ENCODE assay signal across 16 cellular contexts in the genomic region with DNA sequence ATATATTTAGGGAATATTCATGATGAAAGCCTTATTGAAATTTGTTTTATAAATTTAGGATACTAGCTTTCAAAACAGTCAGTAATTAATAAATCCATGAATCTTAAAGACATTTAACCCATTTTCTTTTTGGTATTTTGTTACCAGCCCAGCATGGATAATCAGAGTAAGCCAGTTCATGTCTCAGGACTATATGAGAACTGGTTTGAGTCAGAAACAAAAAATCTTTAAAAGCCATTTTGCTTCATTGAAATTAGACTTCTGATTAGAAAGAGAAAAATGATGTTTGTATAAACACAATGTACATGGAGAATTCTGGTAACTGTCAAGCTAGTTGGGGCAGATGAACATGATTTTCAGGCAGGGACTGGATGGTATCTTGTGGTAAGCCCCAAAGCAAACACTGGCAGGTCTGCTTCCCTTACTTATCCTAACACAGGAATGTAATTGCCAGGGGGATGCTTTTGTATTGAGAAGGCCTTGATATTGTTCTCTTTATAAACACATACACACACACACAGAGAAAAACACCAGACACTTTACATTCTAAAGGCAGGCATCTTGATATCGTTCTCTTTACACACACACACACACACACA. TPM values are rescaled to one million over a fixed set of nuclear protein-coding genes. Genes with fewer than 3 reads are reported as not detected.
DNase-seq lines count a peak whose midpoint lies in the region; ATAC-seq, FAIRE-seq and TF ChIP-seq lines count a peak whose summit lies in the region.
"Had no signal": no experiment of that assay in that cellular context is flagged by ENCODE, and none has a peak within 500 bp of the region (broad histone marks: within the 10 kb centered on the region; RNA-seq: fewer than 3 reads in every experiment).

No MANE protein-coding gene starts in this region.

- no peak overlapping the region for H2BK15ac ChIP-seq in mesenchymal stem cell (ENCODE audit: low read depth, poor library complexity, severe bottlenecking)

- H3K14ac ChIP-seq in mesenchymal stem cell (ENCODE audit: low read length in 2 of 2): peak overlapping the region in 1 of 2 experiments; percentile 44

- no peaks in the 10 kb centered on the region for H3K27me3 Mint-ChIP-seq in CD4-positive, alpha-beta memory T cell

- no peak for FAIRE-seq in GM12878 (lab: Jason Lieb, UNC)
- FAIRE-seq: HTR-8/SVneo had no signal

- no peak overlapping the region for H2BK12ac ChIP-seq in mesenchymal stem cell (ENCODE audit: low read length in 2 of 2)

- no peak overlapping the region for H2AK5ac ChIP-seq in mesenchymal stem cell (ENCODE audit: low read length, severe bottlenecking)

- RAD21 ChIA-PET in GM12878 (lab: Charles Lee; ENCODE audit: unreplicated experiment): interaction anchor here (1.0 to 1.5 kb wide), 3 partner anchors 9 to 125 kb away, joined by 3 read pairs; a partner anchor contains a TSS

- TSS peak; percentile 26 for BruUV-seq in GM12878 (replicated peaks; lab: Mats Ljungman, UMichigan)

- peaks cover 0 to 2% (median 0%) of the 10 kb centered on the region in 8 donors for H3K9me3 Mint-ChIP-seq in CD4-positive, alpha-beta memory T cell

- H4K91ac ChIP-seq in mesenchymal stem cell (ENCODE audit: low read length): no peak overlapping the region

- no peak overlapping the region for H3K23ac ChIP-seq in mesenchymal stem cell (ENCODE audit: low read length in 2 of 2)

- H2BK120ac ChIP-seq in mesenchymal stem cell (ENCODE audit: low read depth, low read length): no peak overlapping the region

- TF ChIP-seq RAD21 in GM12878 (IDR thresholded peaks at IDR 0.05; ENCODE audit: insufficient read depth, low read depth, low read length): no peak

- SMC1A ChIA-PET in GM12878 (lab: Charles Lee; ENCODE audit: uncharacterized antibody, unreplicated experiment): interaction anchor here (0.7 to 3.8 kb wide), 4 partner anchors 9 to 118 kb away, joined by 3 to 12 read pairs (median 6); a partner anchor contains a TSS

- no peak for TF ChIP-seq EP300 in GM12878 (IDR thresholded peaks at IDR 0.05; ENCODE audit: borderline replicate concordance in 1 of 2, control insufficient read depth in 1 of 2, low read depth in 2 of 2, low read length in 2 of 2)

- H4K8ac ChIP-seq in mesenchymal stem cell (ENCODE audit: low read length): no peak overlapping the region

- no peak overlapping the region for H2BK5ac ChIP-seq in mesenchymal stem cell (ENCODE audit: low read depth, low read length, poor library complexity, severe bottlenecking)

- H3K9ac ChIP-seq in GM12878 (ENCODE audit: control insufficient read depth, insufficient read depth, low read length): no peak overlapping the region
- H3K9ac ChIP-seq in mesenchymal stem cell (ENCODE audit: low read length): no peak overlapping the region

- H3K27me3 ChIP-seq in GM12878 (replicated peaks in 1 of 2; ENCODE audit: control insufficient read depth in 2 of 2, insufficient read depth in 2 of 2, low read length in 1 of 2) (no peaks in the 10 kb centered on the region), mesenchymal stem cell (ENCODE audit: control insufficient read depth in 1 of 2, insufficient read depth in 1 of 2, low read length in 2 of 2) (no peaks in the 10 kb centered on the region)
- no peaks in the 10 kb centered on the region for H3K27me3 ChIP-seq in CD4-positive, alpha-beta memory T cell (ENCODE audit: insufficient read depth, low read length)

- no peaks in the 10 kb centered on the region for H3K9me3 ChIP-seq in KOPT-K1 (ENCODE audit: insufficient read depth, low read length, poor library complexity, severe bottlenecking)
- no peaks in the 10 kb centered on the region for H3K9me3 ChIP-seq in GM12878 (replicated peaks; ENCODE audit: control insufficient read depth, insufficient read depth, low read length)
- no peaks in the 10 kb centered on the region for H3K9me3 ChIP-seq in mesenchymal stem cell (ENCODE audit: control insufficient read depth, low read length)
- H3K9me3 ChIP-seq in CD4-positive, alpha-beta memory T cell (ENCODE audit: control insufficient read depth in 1 of 2, low read length in 2 of 2): no peaks in the 10 kb centered on the region

- H3K36me3 ChIP-seq in KOPT-K1 (ENCODE audit: insufficient read depth, low read length) (no peaks in the 10 kb centered on the region), GM12878 (ENCODE audit: control insufficient read depth in 2 of 2, insufficient read depth in 2 of 2, low read length in 1 of 2) (peaks cover 0 to 3% of the 10 kb centered on the region in 2 experiments; a peak in 2 of 4 replicates), mesenchymal stem cell (ENCODE audit: control insufficient read depth in 1 of 2, insufficient read depth in 2 of 2, low read depth in 1 of 2, low read length in 2 of 2) (peaks cover 0 to 7% of the 10 kb centered on the region in 2 experiments)
- no peaks in the 10 kb centered on the region for H3K36me3 ChIP-seq in CD4-positive, alpha-beta memory T cell (ENCODE audit: insufficient read depth, low read length)

- H3K4me3 ChIP-seq in GM12878: no peak overlapping the region
- no peak overlapping the region for H3K4me3 ChIP-seq in mesenchymal stem cell (ENCODE audit: insufficient read depth in 1 of 2, low read depth in 1 of 2, low read length in 2 of 2)
- H3K4me3 ChIP-seq in CD4-positive, alpha-beta memory T cell (ENCODE audit: low read length in 2 of 2): no peak overlapping the region

- H3K4me1 ChIP-seq in GM12878 (ENCODE audit: control insufficient read depth, insufficient read depth, low read length): peaks cover 7% of the 10 kb centered on the region
- peaks cover 8% of the 10 kb centered on the region for H3K4me1 ChIP-seq in mesenchymal stem cell (ENCODE audit: control insufficient read depth, insufficient read depth, low read depth, low read length)
- H3K4me1 ChIP-seq in CD4-positive, alpha-beta memory T cell (ENCODE audit: insufficient read depth, low read length): peaks cover 5% of the 10 kb centered on the region

- H3K4me2 ChIP-seq in GM12878 (ENCODE audit: control insufficient read depth, insufficient read depth): no peak overlapping the region; the same call in 1 of the 2 replicates
- no peak overlapping the region for H3K4me2 ChIP-seq in mesenchymal stem cell (ENCODE audit: low read length, poor library complexity, severe bottlenecking)

- peak overlapping the region in 1 of 2 experiments; percentile 46 for H3K18ac ChIP-seq in mesenchymal stem cell (ENCODE audit: low read depth in 1 of 2, low read length in 2 of 2)

- WGBS in GM12878 (ENCODE audit: insufficient coverage, insufficient replicate concordance, low lambda C conversion rate, missing lambda C conversion rate): 100% methylated on average over 1 of the region's 1 CpG
- 18% methylated on average over 1 of the region's 1 CpG for WGBS in mesenchymal stem cell

- no peak overlapping the region for H2AFZ ChIP-seq in GM12878 (ENCODE audit: control insufficient read depth, low read depth, low read length)
- no peak overlapping the region for H2AFZ ChIP-seq in mesenchymal stem cell (ENCODE audit: low read depth, low read length)

- TF ChIP-seq CTCF in GM12878 (IDR thresholded peaks at IDR 0.05 in 2 of 3, conservative IDR thresholded peaks at IDR 0.05 in 1 of 3; ENCODE audit: control insufficient read depth in 2 of 3, extremely low read depth in 1 of 3, insufficient read depth in 1 of 3, low read depth in 3 of 3, low read length in 3 of 3): no peak

- no peak overlapping the region for H3K4me3 Mint-ChIP-seq in CD4-positive, alpha-beta memory T cell
- H3K4me3 Mint-ChIP-seq: B cell had no signal

- peak overlapping the region in 1 of 7 donors; percentile 44 for H3K27ac Mint-ChIP-seq in CD4-positive, alpha-beta memory T cell
- H3K27ac Mint-ChIP-seq: B cell had no signal

- CTCF ChIA-PET in GM12878 (lab: Yijun Ruan, JAX): interaction anchor here (1.0 to 4.1 kb wide), 6 partner anchors 11 to 126 kb away, joined by 3 to 33 read pairs (median 4); a partner anchor contains a TSS
- CTCF ChIA-PET in CD4-positive, alpha-beta memory T cell (lab: Charles Lee; ENCODE audit: partially characterized antibody): no interaction called here

- H3K27ac ChIP-seq in KOPT-K1 (ENCODE audit: low read depth, low read length, poor library complexity, severe bottlenecking) (peak overlapping the region; percentile 22), GM12878 (ENCODE audit: control insufficient read depth, insufficient read depth) (no peak overlapping the region), mesenchymal stem cell (ENCODE audit: low read length, poor library complexity, severe bottlenecking) (peak overlapping the region; percentile 61)
- H3K27ac ChIP-seq in CD4-positive, alpha-beta memory T cell (ENCODE audit: low read depth, low read length): no peak overlapping the region

- peaks cover 77% of the 10 kb centered on the region for H3K79me2 ChIP-seq in GM12878 (ENCODE audit: control insufficient read depth, insufficient read depth, low read length)

- in situ Hi-C loops in GM12878 (cut with MboI): no loop called here

- peak; percentile 21 for ATAC-seq in GM12878
- no peak for ATAC-seq in GM19395 (IDR thresholded peaks at IDR 0.05; ENCODE audit: unreplicated experiment)

- peaks cover 16% of the 10 kb centered on the region for H3K79me1 ChIP-seq in mesenchymal stem cell (replicated peaks; ENCODE audit: low read length, poor library complexity, severe bottlenecking)

- POLR2A ChIA-PET in GM12878 (lab: Charles Lee): interaction anchor here (0.9 to 1.0 kb wide), 2 partner anchors 9 to 19 kb away, joined by 3 to 7 read pairs; a partner anchor contains a TSS
- POLR2A ChIA-PET in CD4-positive, alpha-beta memory T cell (lab: Charles Lee; ENCODE audit: partially characterized antibody): interaction anchor here (1.0 to 2.9 kb wide), 2 partner anchors 9 to 32 kb away, joined by 4 to 11 read pairs; a partner anchor contains a TSS

- peak; percentile 31 for DNase-seq in AG08395 (ENCODE audit: low spot score)
- DNase-seq in GM12878 (ENCODE audit: low read depth, low spot score): no peak
- peak; percentile 71 for DNase-seq in mesenchymal stem cell
- no peak for DNase-seq in Ammon's horn (ENCODE audit: low spot score)
- DNase-seq in CD4-positive, alpha-beta memory T cell: no peak
- DNase-seq in stimulated activated CD8-positive, alpha-beta memory T cell treated with anti-CD3 and anti-CD28 coated beads, Interleukin-4, amount 100 ng/mL, for 48 hours: no peak
- DNase-seq: amniotic stem cell; effector CD8-positive, alpha-beta T cell; H7; hypothalamus; NCI-H1048; NCI-H446 had no signal

- H4K20me1 ChIP-seq in GM12878 (ENCODE audit: control insufficient read depth, insufficient read depth): no peaks in the 10 kb centered on the region

- H3K36me3 Mint-ChIP-seq in CD4-positive, alpha-beta memory T cell: peaks cover 0 to 14% of the 10 kb centered on the region in 2 donors

- intact Hi-C loops in GM12878 (cut with micrococcal nuclease; ENCODE audit: unreplicated experiment): no loop called here
- intact Hi-C loops in CD4-positive, alpha-beta memory T cell (cut with micrococcal nuclease): no loop called here

- H3K4me1 Mint-ChIP-seq in CD4-positive, alpha-beta memory T cell: peaks cover 9 to 18% (median 14%) of the 10 kb centered on the region in 4 donors
- H3K4me1 Mint-ChIP-seq: B cell had no signal

- no peak for TF ChIP-seq POLR2A in GM12878 (IDR thresholded peaks at IDR 0.05; ENCODE audit: low read depth, low read length)

- no peak overlapping the region for H3K4ac ChIP-seq in mesenchymal stem cell (ENCODE audit: low read depth in 1 of 2, low read length in 2 of 2)

RNA-seq across cellular contexts. Expression of a gene that starts 9.4 kb away (rescaled TPM):
- total RNA-seq in GM12878 (2013; cell fraction: nucleolus; rRNA removed): 220 and 233 TPM in 2 replicates
- 16.2 and 19.8 TPM in 2 replicates for total RNA-seq in GM12878 (2014; rRNA removed)
- total RNA-seq in GM12878 (2014; rRNA removed; fragmentation: Illumina TruSeq; extraction: Trizol): 20.9 and 23.2 TPM in 2 replicates
- 22.6 and 23.4 TPM in 2 replicates for total RNA-seq in GM12878 (2021)
- polyA plus RNA-seq in GM12878 (2011; ENCODE audit: low read depth): 17.2 TPM
- polyA plus RNA-seq in GM12878 (2011; rRNA removed): 9.6 and 13.3 TPM in 2 replicates
- 9.3 and 10.7 TPM in 2 replicates for polyA plus RNA-seq in GM12878 (2011; cell fraction: cytosol; rRNA removed)
- 19.6 and 20.4 TPM in 2 replicates for polyA plus RNA-seq in GM12878 (2011; cell fraction: nucleus; rRNA removed)
- 15.2 and 18.9 TPM in 2 replicates for polyA plus RNA-seq in GM12878 (2012)
- polyA plus RNA-seq in GM12878 (2014; fragmentation: Illumina TruSeq; extraction: Trizol): 17.7 and 18.2 TPM in 2 replicates
- 1 to 10 TPM; 1.3 to 4.5 TPM for polyA plus RNA-seq in GM12878 (2014; fragmentation: Nextera tagmentation; extraction: Ambion mirVana)
- 14.2 and 14.5 TPM in 2 replicates for polyA plus RNA-seq in GM12878 (2014; rRNA removed)
- 10 to 100 TPM; 24.0 to 25.8 TPM for polyA plus RNA-seq in GM12878 (2016; fragmentation: Nextera tagmentation; extraction: Ambion mirVana)
- polyA minus RNA-seq in GM12878 (2011; rRNA and poly(A)+ RNA removed): 21.9 and 25.0 TPM in 2 replicates
- 6.1 and 7.2 TPM in 2 replicates for polyA minus RNA-seq in GM12878 (2011; cell fraction: cytosol; rRNA and poly(A)+ RNA removed)
- polyA minus RNA-seq in GM12878 (2011; cell fraction: nucleus; rRNA and poly(A)+ RNA removed): 46.3 and 78.8 TPM in 2 replicates
- 24.9 TPM for polyA plus RNA-seq in mesenchymal stem cell (2013, experiment 1 of 2)
- 24.0 TPM for polyA plus RNA-seq in mesenchymal stem cell (2013, experiment 2 of 2)
- total RNA-seq in CD4-positive, alpha-beta memory T cell: 1 to 10 TPM; 8.2 to 8.3 TPM
- polyA plus RNA-seq in CD4-positive, alpha-beta memory T cell: 1 to 10 TPM; 6.4 to 7.4 TPM

RNA-seq across cellular contexts. Expression of a gene that starts 57.3 kb away (rescaled TPM):
- 19.0 and 19.3 TPM in 2 replicates for total RNA-seq in GM12878 (2013; cell fraction: nucleolus; rRNA removed)
- total RNA-seq in GM12878 (2014; rRNA removed) (8.2 and 10.9 TPM in 2 replicates), GM12878 (2014; rRNA removed; fragmentation: Illumina TruSeq; extraction: Trizol) (10.2 TPM in 2 replicates), GM12878 (2021) (7.2 TPM in 2 replicates)
- 3.5 TPM for polyA plus RNA-seq in GM12878 (2011; ENCODE audit: low read depth)
- polyA plus RNA-seq in GM12878 (2011; rRNA removed) (11.8 and 16.2 TPM in 2 replicates), GM12878 (2014; fragmentation: Illumina TruSeq; extraction: Trizol) (7.1 and 9.6 TPM in 2 replicates), GM12878 (2014; fragmentation: Nextera tagmentation; extraction: Ambion mirVana) (1 to 10 TPM; 4.1 to 4.3 TPM), GM12878 (2014; rRNA removed) (4.9 and 6.0 TPM in 2 replicates), GM12878 (2016; fragmentation: Nextera tagmentation; extraction: Ambion mirVana) (10 to 100 TPM in 1 of 2 experiments, 1 to 10 TPM in 1; 8.1 to 10.3 TPM)
- 3.9 and 5.1 TPM in 2 replicates for polyA plus RNA-seq in GM12878 (2011; cell fraction: cytosol; rRNA removed)
- polyA plus RNA-seq in GM12878 (2011; cell fraction: nucleus; rRNA removed): 8.3 and 8.7 TPM in 2 replicates
- 4.4 and 4.7 TPM in 2 replicates for polyA plus RNA-seq in GM12878 (2012)
- 8.4 and 13.5 TPM in 2 replicates for polyA minus RNA-seq in GM12878 (2011; rRNA and poly(A)+ RNA removed)
- polyA minus RNA-seq in GM12878 (2011; cell fraction: cytosol; rRNA and poly(A)+ RNA removed): 3.3 and 4.6 TPM in 2 replicates
- polyA minus RNA-seq in GM12878 (2011; cell fraction: nucleus; rRNA and poly(A)+ RNA removed): 4.7 and 7.7 TPM in 2 replicates
- 4.2 TPM for polyA plus RNA-seq in mesenchymal stem cell (2013, experiment 1 of 2)
- polyA plus RNA-seq in mesenchymal stem cell (2013, experiment 2 of 2): 3.8 TPM
- 10 to 100 TPM; 12.1 to 12.6 TPM for total RNA-seq in CD4-positive, alpha-beta memory T cell
- polyA plus RNA-seq in CD4-positive, alpha-beta memory T cell: 1 to 10 TPM; 4.6 to 6.7 TPM

Comparison
In these comparisons a context has a peak if more than half of its experiments do, and no peak if none do; other contexts are left out.
1. DNase-seq: peak in AG08395 (single experiment) and mesenchymal stem cell (single experiment); none in GM12878 (single experiment), Ammon's horn (single experiment), CD4-positive, alpha-beta memory T cell (0 of 5) and stimulated activated CD8-positive, alpha-beta memory T cell treated with anti-CD3 and anti-CD28 coated beads, Interleukin-4, amount 100 ng/mL, for 48 hours (single experiment).
2. H3K27ac ChIP-seq: peak in KOPT-K1 (single experiment) and mesenchymal stem cell (single experiment); none in GM12878 (single experiment) and CD4-positive, alpha-beta memory T cell (single experiment).